In genomic region chr11:33733978-33734377, GRCh38 we compare ENCODE assay signal across 10 cellular contexts. TPM values are rescaled to one million over a fixed set of nuclear protein-coding genes. Genes with fewer than 3 reads are reported as not detected.
DNase-seq lines count a peak whose midpoint lies in the region; ATAC-seq and TF ChIP-seq lines count a peak whose summit lies in the region.
"Had no signal": no experiment of that assay in that cellular context is flagged by ENCODE, and none has a peak within 500 bp of the region (broad histone marks: within the 10 kb centered on the region; RNA-seq: fewer than 3 reads in every experiment).

No MANE protein-coding gene starts in this region.

- no peaks in the 10 kb centered on the region for H3K9me3 Mint-ChIP-seq in activated CD4-positive, alpha-beta T cell treated with anti-CD3 and anti-CD28 coated beads, Interleukin-2, amount 10 ng/mL, durations not matched to agents 24 days and 14 days
- H3K9me3 Mint-ChIP-seq in activated B cell treated with CpG ODN at 0.5 μM for 24 hours = no peaks in the 10 kb centered on the region
- H3K9me3 Mint-ChIP-seq in stimulated activated effector memory CD8-positive, alpha-beta T cell treated with anti-CD3 and anti-CD28 coated beads, Interleukin-12 subunit alpha, Interleukin-12 subunit beta, amount 100 ng/mL, for 72 hours = no peaks in the 10 kb centered on the region

- H3K4me3 ChIP-seq in foreskin fibroblast (ENCODE audit: low read depth in 1 of 2, low read length in 2 of 2) = peak overlapping the region; percentile 65 to 89

- intact Hi-C loops in activated CD4-positive, alpha-beta T cell treated with anti-CD3 and anti-CD28 coated beads, Interleukin-2, amount 10 ng/mL, durations not matched to agents 24 days and 14 days (cut with micrococcal nuclease) = loop anchor here (2.0 to 10.0 kb wide), 5 partner anchors 158 to 1601 kb away; partner anchors contain the start of genes CSTF3, HIPK3, LMO2 and QSER1
- intact Hi-C loops in activated B cell treated with CpG ODN at 0.5 μM for 24 hours (cut with micrococcal nuclease) = loop anchor here (10.0 kb wide), 1 partner anchor 839 kb away; the partner anchor contains the start of gene QSER1

- POLR2A ChIA-PET in activated B cell treated with CpG ODN at 0.5 μM for 24 hours (lab: Charles Lee) = no interaction called here

- peaks cover 8% of the 10 kb centered on the region for H3K27me3 Mint-ChIP-seq in activated CD4-positive, alpha-beta T cell treated with anti-CD3 and anti-CD28 coated beads, Interleukin-2, amount 10 ng/mL, durations not matched to agents 24 days and 14 days
- H3K27me3 Mint-ChIP-seq in activated B cell treated with CpG ODN at 0.5 μM for 24 hours = no peaks in the 10 kb centered on the region

- CTCF ChIA-PET in activated B cell treated with CpG ODN at 0.5 μM for 24 hours (lab: Charles Lee) = interaction anchor here (1.3 to 3.0 kb wide), 2 partner anchors 8 to 18 kb away, joined by 3 to 10 read pairs; no protein-coding TSS in a partner anchor

- peak overlapping the region; percentile 90 for H3K4me3 Mint-ChIP-seq in activated CD4-positive, alpha-beta T cell treated with anti-CD3 and anti-CD28 coated beads, Interleukin-2, amount 10 ng/mL, durations not matched to agents 24 days and 14 days
- H3K4me3 Mint-ChIP-seq in activated B cell treated with CpG ODN at 0.5 μM for 24 hours = peak overlapping the region; percentile 15
- H3K4me3 Mint-ChIP-seq in stimulated activated effector memory CD8-positive, alpha-beta T cell treated with anti-CD3 and anti-CD28 coated beads, Interleukin-12 subunit alpha, Interleukin-12 subunit beta, amount 100 ng/mL, for 72 hours = peak overlapping the region; percentile 80

- TF ChIP-seq CTCF in activated B cell treated with CpG ODN at 0.5 μM for 24 hours (IDR thresholded peaks at IDR 0.05) = no peak
- no peak for TF ChIP-seq CTCF in foreskin fibroblast (IDR thresholded peaks at IDR 0.05; ENCODE audit: low read depth, low read length)

- ATAC-seq in activated B cell treated with CpG ODN at 0.5 μM for 24 hours (ENCODE audit: low read depth) (no peak), GM19467 (IDR thresholded peaks at IDR 0.05; ENCODE audit: unreplicated experiment) (no peak), GM19351 (IDR thresholded peaks at IDR 0.05; ENCODE audit: unreplicated experiment) (no peak)
- ATAC-seq in stimulated activated effector memory CD8-positive, alpha-beta T cell treated with anti-CD3 and anti-CD28 coated beads, Interleukin-12 subunit alpha, Interleukin-12 subunit beta, amount 100 ng/mL, for 72 hours = no peak

- H3K27ac Mint-ChIP-seq in activated CD4-positive, alpha-beta T cell treated with anti-CD3 and anti-CD28 coated beads, Interleukin-2, amount 10 ng/mL, durations not matched to agents 24 days and 14 days = no peak overlapping the region
- H3K27ac Mint-ChIP-seq in activated B cell treated with CpG ODN at 0.5 μM for 24 hours = no peak overlapping the region
- H3K27ac Mint-ChIP-seq in stimulated activated effector memory CD8-positive, alpha-beta T cell treated with anti-CD3 and anti-CD28 coated beads, Interleukin-12 subunit alpha, Interleukin-12 subunit beta, amount 100 ng/mL, for 72 hours = no peak overlapping the region

- peaks cover 40% of the 10 kb centered on the region for H3K4me1 Mint-ChIP-seq in activated CD4-positive, alpha-beta T cell treated with anti-CD3 and anti-CD28 coated beads, Interleukin-2, amount 10 ng/mL, durations not matched to agents 24 days and 14 days
- H3K4me1 Mint-ChIP-seq in activated B cell treated with CpG ODN at 0.5 μM for 24 hours = peaks cover 39% of the 10 kb centered on the region
- peaks cover 50% of the 10 kb centered on the region for H3K4me1 Mint-ChIP-seq in stimulated activated effector memory CD8-positive, alpha-beta T cell treated with anti-CD3 and anti-CD28 coated beads, Interleukin-12 subunit alpha, Interleukin-12 subunit beta, amount 100 ng/mL, for 72 hours

- no peak for DNase-seq in activated CD4-positive, alpha-beta T cell treated with anti-CD3 and anti-CD28 coated beads, Interleukin-2, amount 10 ng/mL, durations not matched to agents 24 days and 14 days
- no peak for DNase-seq in activated CD4-positive, alpha-beta T cell treated with anti-CD3 and anti-CD28 coated beads for 1 hour
- DNase-seq in activated B cell treated with CpG ODN at 0.5 μM for 24 hours (no peak), foreskin fibroblast (no peak), amniotic stem cell (lab: John Stamatoyannopoulos, UW) (no peak)
- DNase-seq in stimulated activated effector memory CD8-positive, alpha-beta T cell treated with anti-CD3 and anti-CD28 coated beads, Interleukin-12 subunit alpha, Interleukin-12 subunit beta, amount 100 ng/mL, for 72 hours (ENCODE audit: low spot score in 2 of 2) = no peak
- DNase-seq: retina had no signal

- H3K36me3 Mint-ChIP-seq in activated CD4-positive, alpha-beta T cell treated with anti-CD3 and anti-CD28 coated beads, Interleukin-2, amount 10 ng/mL, durations not matched to agents 24 days and 14 days (ENCODE audit: low read depth) = peaks cover 31% of the 10 kb centered on the region
- peaks cover 6% of the 10 kb centered on the region for H3K36me3 Mint-ChIP-seq in activated B cell treated with CpG ODN at 0.5 μM for 24 hours (ENCODE audit: low read depth)
- H3K36me3 Mint-ChIP-seq in stimulated activated effector memory CD8-positive, alpha-beta T cell treated with anti-CD3 and anti-CD28 coated beads, Interleukin-12 subunit alpha, Interleukin-12 subunit beta, amount 100 ng/mL, for 72 hours = peaks cover 23% of the 10 kb centered on the region

RNA-seq across cellular contexts. Expression of gene CD59, which starts 2.2 kb away (rescaled TPM):
- total RNA-seq in activated CD4-positive, alpha-beta T cell treated with anti-CD3 and anti-CD28 coated beads, Interleukin-2, amount 10 ng/mL, durations not matched to agents 24 days and 14 days = 94.1 and 98.7 TPM in 2 replicates
- 92.9 and 94.1 TPM in 2 replicates for total RNA-seq in activated B cell treated with CpG ODN at 0.5 μM for 24 hours

RNA-seq across cellular contexts. Expression of gene C11orf91, which starts 33.4 kb away (rescaled TPM):
- total RNA-seq in activated CD4-positive, alpha-beta T cell treated with anti-CD3 and anti-CD28 coated beads, Interleukin-2, amount 10 ng/mL, durations not matched to agents 24 days and 14 days = 0.51 TPM in 1 of 2 replicates, not detected in the other
- 0.49 TPM in 1 of 2 replicates, not detected in the other for total RNA-seq in activated B cell treated with CpG ODN at 0.5 μM for 24 hours
- total RNA-seq: cerebellum had no signal

RNA-seq across cellular contexts. Expression of gene FBXO3, which starts 40.3 kb away (rescaled TPM):
- 18.1 and 20.9 TPM in 2 replicates for total RNA-seq in activated CD4-positive, alpha-beta T cell treated with anti-CD3 and anti-CD28 coated beads, Interleukin-2, amount 10 ng/mL, durations not matched to agents 24 days and 14 days
- 22.3 and 23.5 TPM in 2 replicates for total RNA-seq in activated B cell treated with CpG ODN at 0.5 μM for 24 hours

Comparison
In these comparisons a context has a peak if more than half of its experiments do, and no peak if none do; other contexts are left out.
1. H3K4me3 Mint-ChIP-seq: peak in every context shown above with its lines; median percentile 90 in activated CD4-positive, alpha-beta T cell treated with anti-CD3 and anti-CD28 coated beads, Interleukin-2, amount 10 ng/mL, durations not matched to agents 24 days and 14 days; 80 in stimulated activated effector memory CD8-positive, alpha-beta T cell treated with anti-CD3 and anti-CD28 coated beads, Interleukin-12 subunit alpha, Interleukin-12 subunit beta, amount 100 ng/mL, for 72 hours; 15 in activated B cell treated with CpG ODN at 0.5 μM for 24 hours.